ENCODE assay signal across 11 cellular contexts in genomic region chr6:74447013-74447412, GRCh38.
A peak's percentile ranks its signal among the peaks of the same experiment; 100 is the strongest.
DNase-seq lines count a peak whose midpoint lies in the region; ATAC-seq, FAIRE-seq and TF ChIP-seq lines count a peak whose summit lies in the region.
"Had no signal": no experiment of that assay in that cellular context is flagged by ENCODE, and none has a peak within 500 bp of the region (broad histone marks: within the 10 kb centered on the region; RNA-seq: fewer than 3 reads in every experiment).

No MANE protein-coding gene starts in this region.

- WGBS in SK-N-SH (ENCODE audit: low lambda C conversion rate), result 3% methylated on average over 5 of the region's 5 CpGs

- H3K4me2 ChIP-seq in SK-N-SH, result peak overlapping the region; percentile 37; the same call in 1 of the 2 replicates
- H3K4me2 ChIP-seq in OCI-LY3 (ENCODE audit: low read length), result peak overlapping the region; percentile 0; the same call in 1 of the 2 replicates
- H3K4me2 ChIP-seq: neural progenitor cell had no signal

- no peaks in the 10 kb centered on the region for H3K79me2 ChIP-seq in SK-N-SH (ENCODE audit: insufficient read depth)
- H3K79me2 ChIP-seq in OCI-LY3 (ENCODE audit: low read length), result no peaks in the 10 kb centered on the region

- FAIRE-seq in urothelium cell line (lab: Jason Lieb, UNC), result no peak

- H3K27ac ChIP-seq in SK-N-SH (ENCODE audit: low read depth in 2 of 2, low read length in 1 of 2), result no peak overlapping the region; a peak in 1 of 4 replicates
- no peak overlapping the region for H3K27ac ChIP-seq in OCI-LY3 (ENCODE audit: low read length)
- H3K27ac ChIP-seq: neural progenitor cell had no signal

- no peaks in the 10 kb centered on the region for H4K20me1 ChIP-seq in SK-N-SH (ENCODE audit: insufficient read depth)
- H4K20me1 ChIP-seq in OCI-LY3 (ENCODE audit: insufficient read depth, low read length), result no peaks in the 10 kb centered on the region

- ATAC-seq in SK-N-SH treated with all-trans-retinoic acid at 6 μM for 48 hours (no peak), HG02870 (IDR thresholded peaks at IDR 0.05; ENCODE audit: unreplicated experiment) (peak; percentile 95)
- ATAC-seq: activated CD8-positive, alpha-beta T cell treated with anti-CD3 and anti-CD28 coated beads for 36 hours had no signal

- H2AFZ ChIP-seq in SK-N-SH (ENCODE audit: low read depth) (0 out of 2 replicates have a peak overlapping the region, but pooled peaks have one; percentile 44), OCI-LY3 (ENCODE audit: low read depth, low read length) (peak overlapping the region; percentile 13; the same call in 1 of the 2 replicates)
- H2AFZ ChIP-seq: neural progenitor cell had no signal

- POLR2A ChIA-PET in SK-N-SH (lab: Yijun Ruan, JAX), result no interaction called here

- no peak for TF ChIP-seq CTCF in SK-N-SH (IDR thresholded peaks at IDR 0.05)
- TF ChIP-seq CTCF in OCI-LY3 (IDR thresholded peaks at IDR 0.05; ENCODE audit: low read depth, low read length), result no peak

- no peak for TF ChIP-seq RAD21 in SK-N-SH (IDR thresholded peaks at IDR 0.05; ENCODE audit: low read length)

- H3K36me3 ChIP-seq in SK-N-SH (replicated peaks in 1 of 2; ENCODE audit: control insufficient read depth in 1 of 2, insufficient read depth in 2 of 2, low read length in 1 of 2), result no peaks in the 10 kb centered on the region
- H3K36me3 ChIP-seq in OCI-LY3 (replicated peaks; ENCODE audit: low read depth, low read length), result no peaks in the 10 kb centered on the region
- H3K36me3 ChIP-seq: neural progenitor cell had no signal

- CTCF ChIA-PET in SK-N-SH (lab: Yijun Ruan, JAX), result no interaction called here

- H3K9me2 ChIP-seq in SK-N-SH, result no peaks in the 10 kb centered on the region

- H3K4me3 ChIP-seq in SK-N-SH (ENCODE audit: low read depth in 2 of 2, low read length in 1 of 2) (no peak overlapping the region), OCI-LY3 (ENCODE audit: low read length) (no peak overlapping the region)
- H3K4me3 ChIP-seq: neural progenitor cell had no signal

- H3K9ac ChIP-seq in SK-N-SH (no peak overlapping the region; the same call in 1 of the 2 replicates), OCI-LY3 (ENCODE audit: low read length) (no peak overlapping the region)
- H3K9ac ChIP-seq: neural progenitor cell had no signal

- no peaks in the 10 kb centered on the region for H3K4me1 ChIP-seq in SK-N-SH (ENCODE audit: control insufficient read depth in 1 of 2, insufficient read depth in 2 of 2, low read depth in 1 of 2, low read length in 1 of 2)
- peaks cover 4% of the 10 kb centered on the region; the same call in 1 of the 2 replicates for H3K4me1 ChIP-seq in OCI-LY3 (ENCODE audit: low read length)
- H3K4me1 ChIP-seq: neural progenitor cell had no signal

- DNase-seq in SK-N-SH (no peak), urothelium cell line (ENCODE audit: low spot score) (peak; percentile 45), KG1 (lab: John Stamatoyannopoulos, UW) (no peak), NCI-H524 treated with DMSO at 0.1 percent for 48 hours (lab: John Stamatoyannopoulos, UW) (no peak), mesenteric fat pad (ENCODE audit: low spot score) (no peak)
- DNase-seq: 8988T; activated CD8-positive, alpha-beta T cell treated with anti-CD3 and anti-CD28 coated beads for 36 hours had no signal

- H3K27me3 ChIP-seq in SK-N-SH (ENCODE audit: insufficient read depth) (no peaks in the 10 kb centered on the region), OCI-LY3 (ENCODE audit: low read depth, low read length) (no peaks in the 10 kb centered on the region)
- H3K27me3 ChIP-seq: neural progenitor cell had no signal

- H3K9me3 ChIP-seq in SK-N-SH, result no peaks in the 10 kb centered on the region
- no peaks in the 10 kb centered on the region for H3K9me3 ChIP-seq in OCI-LY3 (ENCODE audit: insufficient read depth, low read length)

- H3F3A ChIP-seq in SK-N-SH (replicated peaks; ENCODE audit: insufficient read depth), result peaks cover 3% of the 10 kb centered on the region

- TF ChIP-seq EP300 in SK-N-SH (IDR thresholded peaks at IDR 0.05; ENCODE audit: borderline replicate concordance in 1 of 2, low read depth in 1 of 2, low read length in 1 of 2), result no peak

TF ChIP-seq in SK-N-SH, 30 proteins besides CTCF, POLR2A, EP300 and RAD21:
- TF ChIP-seq, protein P1, sequence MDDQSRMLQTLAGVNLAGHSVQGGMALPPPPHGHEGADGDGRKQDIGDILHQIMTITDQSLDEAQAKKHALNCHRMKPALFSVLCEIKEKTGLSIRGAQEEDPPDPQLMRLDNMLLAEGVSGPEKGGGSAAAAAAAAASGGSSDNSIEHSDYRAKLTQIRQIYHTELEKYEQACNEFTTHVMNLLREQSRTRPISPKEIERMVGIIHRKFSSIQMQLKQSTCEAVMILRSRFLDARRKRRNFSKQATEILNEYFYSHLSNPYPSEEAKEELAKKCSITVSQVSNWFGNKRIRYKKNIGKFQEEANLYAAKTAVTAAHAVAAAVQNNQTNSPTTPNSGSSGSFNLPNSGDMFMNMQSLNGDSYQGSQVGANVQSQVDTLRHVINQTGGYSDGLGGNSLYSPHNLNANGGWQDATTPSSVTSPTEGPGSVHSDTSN (IDR thresholded peaks at IDR 0.05), result no peak
- TF ChIP-seq POLR2AphosphoS5 (IDR thresholded peaks at IDR 0.05; ENCODE audit: low read depth, low read length), result no peak

TF ChIP-seq in SK-N-SH treated with all-trans-retinoic acid at 6 μM for 48 hours, 23 proteins besides CTCF, POLR2A, EP300 and RAD21:
- TF ChIP-seq RARB (CRISPR knock-in tag; IDR thresholded peaks at IDR 0.05) (no peak), TCF4 (CRISPR knock-in tag; IDR thresholded peaks at IDR 0.05; ENCODE audit: borderline replicate concordance) (no peak), ISL1 (CRISPR knock-in tag; IDR thresholded peaks at IDR 0.05) (no peak), BACH2 (CRISPR knock-in tag; IDR thresholded peaks at IDR 0.05; ENCODE audit: borderline replicate concordance) (no peak), TOX (CRISPR knock-in tag; IDR thresholded peaks at IDR 0.05; ENCODE audit: borderline replicate concordance) (no peak), ZNF70 (CRISPR knock-in tag; IDR thresholded peaks at IDR 0.05) (no peak)
- TF ChIP-seq, protein P2, sequence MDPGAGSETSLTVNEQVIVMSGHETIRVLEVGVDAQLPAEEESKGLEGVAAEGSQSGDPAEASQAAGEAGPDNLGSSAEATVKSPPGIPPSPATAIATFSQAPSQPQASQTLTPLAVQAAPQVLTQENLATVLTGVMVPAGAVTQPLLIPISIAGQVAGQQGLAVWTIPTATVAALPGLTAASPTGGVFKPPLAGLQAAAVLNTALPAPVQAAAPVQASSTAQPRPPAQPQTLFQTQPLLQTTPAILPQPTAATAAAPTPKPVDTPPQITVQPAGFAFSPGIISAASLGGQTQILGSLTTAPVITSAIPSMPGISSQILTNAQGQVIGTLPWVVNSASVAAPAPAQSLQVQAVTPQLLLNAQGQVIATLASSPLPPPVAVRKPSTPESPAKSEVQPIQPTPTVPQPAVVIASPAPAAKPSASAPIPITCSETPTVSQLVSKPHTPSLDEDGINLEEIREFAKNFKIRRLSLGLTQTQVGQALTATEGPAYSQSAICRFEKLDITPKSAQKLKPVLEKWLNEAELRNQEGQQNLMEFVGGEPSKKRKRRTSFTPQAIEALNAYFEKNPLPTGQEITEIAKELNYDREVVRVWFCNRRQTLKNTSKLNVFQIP (CRISPR knock-in tag; IDR thresholded peaks at IDR 0.05; ENCODE audit: borderline replicate concordance, low read depth), result no peak
